ENCODE assay signal across 19 cellular contexts in the genomic region with DNA sequence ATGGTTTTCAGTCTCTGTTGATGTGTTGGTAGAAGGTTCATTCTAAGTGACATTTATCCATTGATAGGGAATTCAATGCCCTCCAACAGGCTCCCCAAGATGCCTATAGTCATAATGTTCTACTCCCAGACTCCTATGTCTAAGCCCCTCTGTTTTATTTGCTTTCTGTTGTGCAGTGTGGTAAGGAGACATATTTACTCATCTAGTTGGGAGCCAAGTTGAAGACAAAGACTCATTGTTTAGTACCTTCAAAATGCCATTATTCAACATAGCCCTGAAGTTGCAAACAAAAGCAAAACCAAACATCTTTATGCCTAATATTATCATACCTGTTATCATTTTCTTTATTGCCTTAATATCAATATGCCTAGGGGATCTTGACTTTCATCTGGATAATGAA.
DNase-seq lines count a peak whose midpoint lies in the region; TF ChIP-seq lines count a peak whose summit lies in the region.
"Had no signal": no experiment of that assay in that cellular context is flagged by ENCODE, and none has a peak within 500 bp of the region (broad histone marks: within the 10 kb centered on the region; RNA-seq: fewer than 3 reads in every experiment).

No MANE protein-coding gene starts in this region.

- CTCF ChIA-PET in Calu3 (lab: Charles Lee), result no interaction called here

- H3K27me3 Mint-ChIP-seq in Calu3 (ENCODE audit: unreplicated experiment), result no peaks in the 10 kb centered on the region
- H3K27me3 Mint-ChIP-seq: CD4-positive, CD25-positive, alpha-beta regulatory T cell; CD8-positive, alpha-beta memory T cell; IgD-negative memory B cell had no signal

- peak overlapping the region; percentile 7; the same call in 1 of the 2 replicates for H3K27ac ChIP-seq in VCaP
- H3K27ac ChIP-seq in colonic mucosa, result no peak overlapping the region
- H3K27ac ChIP-seq: HL-60 had no signal

- peak overlapping the region; percentile 60 for H3K27ac Mint-ChIP-seq in Calu3 (ENCODE audit: unreplicated experiment)
- H3K27ac Mint-ChIP-seq: CD4-positive, CD25-positive, alpha-beta regulatory T cell; CD8-positive, alpha-beta memory T cell; GM23338; IgD-negative memory B cell had no signal

- BruUV-seq in Calu3 (replicated peaks; lab: Mats Ljungman, UMichigan), result no TSS peak

- H3K4me1 Mint-ChIP-seq in Calu3 (ENCODE audit: low read depth, unreplicated experiment), result peaks cover 17% of the 10 kb centered on the region
- H3K4me1 Mint-ChIP-seq: CD4-positive, CD25-positive, alpha-beta regulatory T cell; CD8-positive, alpha-beta memory T cell; GM23338; IgD-negative memory B cell had no signal

- intact Hi-C loops in Calu3 (cut with micrococcal nuclease; ENCODE audit: unreplicated experiment), result loop anchor here (5.0 kb wide), 3 partner anchors 62 to 197 kb away; no protein-coding TSS in a partner anchor
- intact Hi-C loops in colonic mucosa (cut with DNase I), result no loop called here

- H3K4me3 Mint-ChIP-seq in Calu3 (ENCODE audit: low read depth, unreplicated experiment), result no peak overlapping the region
- H3K4me3 Mint-ChIP-seq: CD4-positive, CD25-positive, alpha-beta regulatory T cell; CD8-positive, alpha-beta memory T cell; GM23338; IgD-negative memory B cell had no signal

- H3K36me3 Mint-ChIP-seq in Calu3 (ENCODE audit: insufficient read depth, unreplicated experiment), result no peaks in the 10 kb centered on the region
- H3K36me3 Mint-ChIP-seq: CD4-positive, CD25-positive, alpha-beta regulatory T cell; CD8-positive, alpha-beta memory T cell had no signal

- H3K9ac ChIP-seq in colonic mucosa (ENCODE audit: low read depth in 2 of 2, low read length in 2 of 2), result no peak overlapping the region

- no peaks in the 10 kb centered on the region for H3K9me3 ChIP-seq in colonic mucosa
- H3K9me3 ChIP-seq: BE2C had no signal

- H3K4me1 ChIP-seq in colonic mucosa, result no peaks in the 10 kb centered on the region
- H3K4me1 ChIP-seq: BE2C had no signal

- peak; percentile 10 for DNase-seq in NCI-H748 (lab: John Stamatoyannopoulos, UW; ENCODE audit: unreplicated experiment)
- no peak for DNase-seq in NCI-H748 treated with DMSO at 0.1 percent for 48 hours (lab: John Stamatoyannopoulos, UW)
- no peak for DNase-seq in Calu3
- DNase-seq in NCI-H69 (lab: John Stamatoyannopoulos, UW), result peak; percentile 25
- DNase-seq in colonic mucosa, result no peak
- no peak for DNase-seq in DMS53 treated with DMSO at 0.1 percent for 48 hours (lab: John Stamatoyannopoulos, UW; ENCODE audit: unreplicated experiment)
- DNase-seq in activated CD4-positive, alpha-beta T cell treated with anti-CD3 and anti-CD28 coated beads, Interleukin-2, amount 50 U/mL, for 1 hour, result no peak
- DNase-seq: BE2C; C1 segment of cervical spinal cord; CD4-positive, CD25-positive, alpha-beta regulatory T cell; CD8-positive, alpha-beta memory T cell; COR-L47; DMS79; GDM1; HCEC 1CT had no signal

- H3K9me3 Mint-ChIP-seq in Calu3 (ENCODE audit: low read depth, unreplicated experiment), result peaks cover 8% of the 10 kb centered on the region

- TF ChIP-seq CTCF in Calu3 (IDR thresholded peaks at IDR 0.05; ENCODE audit: unreplicated experiment) (no peak), VCaP (conservative IDR thresholded peaks at IDR 0.05) (no peak), colonic mucosa (IDR thresholded peaks at IDR 0.05) (no peak)

- no peak overlapping the region for H3K4me3 ChIP-seq in colonic mucosa
- H3K4me3 ChIP-seq: GM23338 had no signal

- H3K36me3 ChIP-seq in colonic mucosa, result no peaks in the 10 kb centered on the region
- H3K36me3 ChIP-seq: BE2C had no signal

- no peaks in the 10 kb centered on the region for H3K27me3 ChIP-seq in colonic mucosa
- H3K27me3 ChIP-seq: BE2C had no signal

Comparison
In these comparisons a context has a peak if more than half of its experiments do, and no peak if none do; other contexts are left out.
1. DNase-seq: peak in NCI-H748 (single experiment) and NCI-H69 (single experiment); none in NCI-H748 treated with DMSO at 0.1 percent for 48 hours (single experiment), Calu3 (single experiment), colonic mucosa (single experiment), DMS53 treated with DMSO at 0.1 percent for 48 hours (single experiment) and activated CD4-positive, alpha-beta T cell treated with anti-CD3 and anti-CD28 coated beads, Interleukin-2, amount 50 U/mL, for 1 hour (single experiment).